In the genomic region with DNA sequence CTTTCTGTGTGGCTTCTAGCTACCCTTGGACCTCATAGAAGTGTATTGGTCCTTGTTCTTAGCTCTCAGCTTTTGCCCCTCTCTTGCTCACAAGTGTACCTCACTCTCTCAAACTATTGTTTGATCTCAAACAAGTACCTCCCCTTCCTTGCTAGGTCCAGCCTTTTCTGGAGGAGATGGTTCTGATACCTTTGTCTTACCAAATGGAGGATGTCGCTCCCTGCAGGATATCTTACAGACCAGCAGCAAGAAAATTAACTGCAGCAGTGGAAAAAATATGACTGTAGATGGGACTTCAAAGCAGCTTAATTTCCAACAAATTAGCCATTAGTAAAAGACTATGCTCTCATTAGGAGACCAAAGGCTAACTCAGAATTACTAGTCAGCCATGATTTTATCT, we compare ENCODE assay signal across 27 cellular contexts.
DNase-seq lines count a peak whose midpoint lies in the region; ATAC-seq and TF ChIP-seq lines count a peak whose summit lies in the region.
"Had no signal": no experiment of that assay in that cellular context is flagged by ENCODE, and none has a peak within 500 bp of the region (broad histone marks: within the 10 kb centered on the region; RNA-seq: fewer than 3 reads in every experiment).

No MANE protein-coding gene starts in this region.

- H3K27ac Mint-ChIP-seq in H9 (no peak overlapping the region; a peak in 1 of 7 replicates), WTC11 (no peak overlapping the region; the same call in 1 of the 2 replicates)
- H3K27ac Mint-ChIP-seq: activated CD8-positive, alpha-beta T cell treated with anti-CD3 and anti-CD28 coated beads for 36 hours; activated naive CD8-positive, alpha-beta T cell treated with anti-CD3 and anti-CD28 coated beads, Interleukin-2, amount 10 ng/mL, durations not matched to agents 7 days and 5 days; CD8-positive, alpha-beta T cell; naive thymus-derived CD4-positive, alpha-beta T cell; stimulated activated memory B cell treated with anti-CD40 and anti-IgM and Interleukin-4, amounts not matched to agents 10 μg/mL and 1 μg/mL and 100 μg/mL, for 72 hours; T-helper 17 cell had no signal

- no peak overlapping the region for H3K4me2 ChIP-seq in H9 (ENCODE audit: insufficient read depth, insufficient read length, low read length)
- H3K4me2 ChIP-seq in mesendoderm (ENCODE audit: low read length), result no peak overlapping the region

- no peak overlapping the region for H3K14ac ChIP-seq in H9 (ENCODE audit: insufficient read depth, low read length)

- no CpG with 5 or more reads among the region's 1 CpG for WGBS in H9 (ENCODE audit: extremely low coverage, insufficient read length, low lambda C conversion rate)
- no CpG with 5 or more reads among the region's 1 CpG for WGBS in mesendoderm (ENCODE audit: extremely low coverage, insufficient coverage, low lambda C conversion rate)

- no peaks in the 10 kb centered on the region for H3K27me3 ChIP-seq in H9 (ENCODE audit: insufficient read depth, low read length)
- no peaks in the 10 kb centered on the region for H3K27me3 ChIP-seq in mesendoderm (ENCODE audit: insufficient read depth, low read length, poor library complexity)
- H3K27me3 ChIP-seq: gastrocnemius medialis, sigmoid colon, upper lobe of right lung had no signal

- H3K18ac ChIP-seq in H9 (ENCODE audit: insufficient read length, low read depth, low read length), result no peak overlapping the region
- no peak overlapping the region for H3K18ac ChIP-seq in mesendoderm (ENCODE audit: low read length)

- H3K9ac ChIP-seq in H9 (ENCODE audit: extremely low read depth, insufficient read length, low read length) (no peak overlapping the region), mesendoderm (ENCODE audit: low read length) (no peak overlapping the region)

- peaks cover 9% of the 10 kb centered on the region for H3K27me3 Mint-ChIP-seq in H9 (ENCODE audit: low read depth)
- H3K27me3 Mint-ChIP-seq in WTC11 (ENCODE audit: low read depth), result peaks cover 13% of the 10 kb centered on the region
- H3K27me3 Mint-ChIP-seq: activated CD8-positive, alpha-beta T cell treated with anti-CD3 and anti-CD28 coated beads for 36 hours; activated naive CD8-positive, alpha-beta T cell treated with anti-CD3 and anti-CD28 coated beads, Interleukin-2, amount 10 ng/mL, durations not matched to agents 7 days and 5 days; naive thymus-derived CD4-positive, alpha-beta T cell; stimulated activated memory B cell treated with anti-CD40 and anti-IgM and Interleukin-4, amounts not matched to agents 10 μg/mL and 1 μg/mL and 100 μg/mL, for 72 hours; T-helper 17 cell had no signal

- no peak overlapping the region for H3K27ac ChIP-seq in H9 (ENCODE audit: insufficient read length, low read depth, low read length)
- no peak overlapping the region for H3K27ac ChIP-seq in mesendoderm (ENCODE audit: low read depth, low read length)
- H3K27ac ChIP-seq: gastrocnemius medialis, left ventricle myocardium inferior, psoas muscle, sigmoid colon, upper lobe of right lung had no signal

- H2BK12ac ChIP-seq in H9 (ENCODE audit: insufficient read length, low read depth, low read length), result no peak overlapping the region

- no peaks in the 10 kb centered on the region for H4K20me1 ChIP-seq in H9 (ENCODE audit: control insufficient read depth, insufficient read depth, insufficient read length)

- H2AFZ ChIP-seq in H9 (ENCODE audit: low read length), result no peak overlapping the region

- H3K79me1 ChIP-seq in H9 (ENCODE audit: insufficient read depth, low read depth, low read length, poor library complexity, severe bottlenecking), result no peaks in the 10 kb centered on the region
- no peaks in the 10 kb centered on the region for H3K79me1 ChIP-seq in mesendoderm (ENCODE audit: low read length)

- TF ChIP-seq CTCF in H9 (conservative IDR thresholded peaks at IDR 0.05) (peak; percentile 49; the same call in 2 of the 3 replicates), WTC11 (IDR thresholded peaks at IDR 0.05) (no peak)

- H2BK15ac ChIP-seq in H9 (ENCODE audit: low read depth, low read length), result no peak overlapping the region
- H2BK15ac ChIP-seq in mesendoderm (replicated peaks; ENCODE audit: low read depth), result no peak overlapping the region

- no peak overlapping the region for H4K91ac ChIP-seq in H9 (ENCODE audit: insufficient read length, low read depth, low read length)

- H3K4me3 ChIP-seq in mesendoderm (ENCODE audit: low read length), result no peak overlapping the region
- H3K4me3 ChIP-seq: gastrocnemius medialis, left ventricle myocardium inferior, psoas muscle, sigmoid colon, upper lobe of right lung had no signal

- no peak overlapping the region for H3K4me3 Mint-ChIP-seq in H9
- H3K4me3 Mint-ChIP-seq in WTC11, result no peak overlapping the region
- H3K4me3 Mint-ChIP-seq: activated CD8-positive, alpha-beta T cell treated with anti-CD3 and anti-CD28 coated beads for 36 hours; activated naive CD8-positive, alpha-beta T cell treated with anti-CD3 and anti-CD28 coated beads, Interleukin-2, amount 10 ng/mL, durations not matched to agents 7 days and 5 days; CD8-positive, alpha-beta T cell; naive thymus-derived CD4-positive, alpha-beta T cell; stimulated activated memory B cell treated with anti-CD40 and anti-IgM and Interleukin-4, amounts not matched to agents 10 μg/mL and 1 μg/mL and 100 μg/mL, for 72 hours; T-helper 17 cell had no signal

- H4K5ac ChIP-seq in H9 (ENCODE audit: insufficient read length, low read depth, low read length), result no peak overlapping the region
- H4K5ac ChIP-seq in mesendoderm (ENCODE audit: low read length), result no peak overlapping the region

- H3K36me3 ChIP-seq in mesendoderm (ENCODE audit: control insufficient read depth, insufficient read depth, low read length), result no peaks in the 10 kb centered on the region
- H3K36me3 ChIP-seq: gastrocnemius medialis, left ventricle myocardium inferior, sigmoid colon, upper lobe of right lung had no signal

- no peaks in the 10 kb centered on the region for H3K9me3 ChIP-seq in H9 (ENCODE audit: control insufficient read depth, low read depth, low read length)
- H3K9me3 ChIP-seq: gastrocnemius medialis, left ventricle myocardium inferior, psoas muscle, sigmoid colon, upper lobe of right lung had no signal

- no peak overlapping the region for H3T11ph ChIP-seq in H9 (ENCODE audit: low read length)

- H3K4me1 ChIP-seq in H9 (ENCODE audit: insufficient read depth, low read length), result 0 out of 2 replicates have a peak, but pooled peaks cover 2% of the 10 kb centered on the region
- no peaks in the 10 kb centered on the region for H3K4me1 ChIP-seq in mesendoderm (ENCODE audit: control insufficient read depth, low read depth, low read length)
- H3K4me1 ChIP-seq: gastrocnemius medialis, left ventricle myocardium inferior, psoas muscle, sigmoid colon, upper lobe of right lung had no signal

- H3K9me3 Mint-ChIP-seq in H9, result no peaks in the 10 kb centered on the region
- H3K9me3 Mint-ChIP-seq in WTC11, result no peaks in the 10 kb centered on the region
- H3K9me3 Mint-ChIP-seq: activated naive CD8-positive, alpha-beta T cell treated with anti-CD3 and anti-CD28 coated beads, Interleukin-2, amount 10 ng/mL, durations not matched to agents 7 days and 5 days; stimulated activated memory B cell treated with anti-CD40 and anti-IgM and Interleukin-4, amounts not matched to agents 10 μg/mL and 1 μg/mL and 100 μg/mL, for 72 hours had no signal

- H3K4me1 Mint-ChIP-seq in H9 (peaks cover 21 to 29% of the 10 kb centered on the region in 2 experiments), WTC11 (peaks cover 39% of the 10 kb centered on the region)
- H3K4me1 Mint-ChIP-seq: activated naive CD8-positive, alpha-beta T cell treated with anti-CD3 and anti-CD28 coated beads, Interleukin-2, amount 10 ng/mL, durations not matched to agents 7 days and 5 days; naive thymus-derived CD4-positive, alpha-beta T cell; stimulated activated memory B cell treated with anti-CD40 and anti-IgM and Interleukin-4, amounts not matched to agents 10 μg/mL and 1 μg/mL and 100 μg/mL, for 72 hours; T-helper 17 cell had no signal

- CTCF ChIA-PET in WTC11 (lab: Charles Lee), result interaction anchor here (0.8 to 1.6 kb wide), 5 partner anchors 12 to 474 kb away, joined by 3 to 6 read pairs (median 4); no protein-coding TSS in a partner anchor

- H2AK5ac ChIP-seq in H9 (ENCODE audit: insufficient read length, low read length), result no peak overlapping the region
- H2AK5ac ChIP-seq in mesendoderm (ENCODE audit: low read length), result no peak overlapping the region

- DNase-seq in DMS 273 (lab: John Stamatoyannopoulos, UW; ENCODE audit: unreplicated experiment) (peak; percentile 10), H9 (no peak), WTC11 (ENCODE audit: low spot score) (no peak), mesendoderm (peak; percentile 78), T-helper 9 cell (no peak), NCI-H1092 (lab: John Stamatoyannopoulos, UW) (no peak)
- DNase-seq: activated CD8-positive, alpha-beta T cell treated with anti-CD3 and anti-CD28 coated beads for 36 hours; activated effector memory CD4-positive, alpha-beta T cell treated with anti-CD3 and anti-CD28 coated beads, Interleukin-2, amount 50 U/mL, for 16 hours; activated naive CD8-positive, alpha-beta T cell treated with anti-CD3 and anti-CD28 coated beads, Interleukin-2, amount 10 ng/mL, durations not matched to agents 7 days and 5 days; CD8-positive, alpha-beta T cell; DMS79; gastrocnemius medialis; left ventricle myocardium inferior; naive thymus-derived CD4-positive, alpha-beta T cell; NCI-H1105 treated with DMSO at 0.1 percent for 48 hours; NCI-H2029; NCI-H2227 treated with DMSO at 0.1 percent for 48 hours; NCI-H526 treated with DMSO at 0.1 percent for 48 hours; occipital lobe; psoas muscle; sigmoid colon; stimulated activated CD4-positive, alpha-beta T cell treated with anti-CD3 and anti-CD28 coated beads, Interleukin-4, amount 100 ng/mL, for 4 hours; T-helper 17 cell; upper lobe of right lung had no signal

- H2BK20ac ChIP-seq in H9 (ENCODE audit: low read depth, low read length, poor library complexity, severe bottlenecking), result no peak overlapping the region

- POLR2A ChIA-PET in WTC11 (lab: Charles Lee), result interaction anchor here (1.0 kb wide), 1 partner anchor 10 kb away, joined by 3 read pairs; no protein-coding TSS in a partner anchor

- no peak overlapping the region for H2BK5ac ChIP-seq in H9 (ENCODE audit: insufficient read length, low read length)
- H2BK5ac ChIP-seq in mesendoderm (ENCODE audit: low read length), result no peak overlapping the region

- H3K23ac ChIP-seq in H9 (ENCODE audit: insufficient read length, low read depth, low read length) (no peak overlapping the region), mesendoderm (ENCODE audit: low read length) (no peak overlapping the region)

- H3K36me3 Mint-ChIP-seq in H9 (ENCODE audit: insufficient read depth in 1 of 3, low read depth in 3 of 3) (no peaks in the 10 kb centered on the region), WTC11 (no peaks in the 10 kb centered on the region)
- H3K36me3 Mint-ChIP-seq: activated naive CD8-positive, alpha-beta T cell treated with anti-CD3 and anti-CD28 coated beads, Interleukin-2, amount 10 ng/mL, durations not matched to agents 7 days and 5 days; CD8-positive, alpha-beta T cell; naive thymus-derived CD4-positive, alpha-beta T cell; stimulated activated memory B cell treated with anti-CD40 and anti-IgM and Interleukin-4, amounts not matched to agents 10 μg/mL and 1 μg/mL and 100 μg/mL, for 72 hours had no signal

- no peak overlapping the region for H3K4ac ChIP-seq in H9 (ENCODE audit: low read depth, low read length)
- H3K4ac ChIP-seq in mesendoderm (ENCODE audit: low read depth, low read length), result no peak overlapping the region

- ATAC-seq in WTC11 (peak; percentile 81), HG03280 (IDR thresholded peaks at IDR 0.05; ENCODE audit: unreplicated experiment) (no peak)
- ATAC-seq: activated CD8-positive, alpha-beta T cell treated with anti-CD3 and anti-CD28 coated beads for 36 hours; CD8-positive, alpha-beta T cell; gastrocnemius medialis; naive thymus-derived CD4-positive, alpha-beta T cell; psoas muscle; SK-N-SH treated with all-trans-retinoic acid at 6 μM for 48 hours; stimulated activated memory B cell treated with anti-CD40 and anti-IgM and Interleukin-4, amounts not matched to agents 10 μg/mL and 1 μg/mL and 100 μg/mL, for 72 hours; T-helper 17 cell; upper lobe of right lung had no signal

- H2BK120ac ChIP-seq in H9 (ENCODE audit: low read depth, low read length, poor library complexity, severe bottlenecking) (no peak overlapping the region), mesendoderm (ENCODE audit: low read depth, low read length) (no peak overlapping the region)

- H3K23me2 ChIP-seq in H9 (ENCODE audit: insufficient read length, low read depth, low read length, poor library complexity, severe bottlenecking), result no peaks in the 10 kb centered on the region

- H4K8ac ChIP-seq in H9 (replicated peaks; ENCODE audit: insufficient read length, low read depth, low read length) (no peak overlapping the region), mesendoderm (ENCODE audit: low read depth, low read length) (no peak overlapping the region)

- H3K79me2 ChIP-seq in H9 (ENCODE audit: insufficient read depth, low read length) (no peaks in the 10 kb centered on the region), mesendoderm (ENCODE audit: control insufficient read depth, insufficient read depth, low read length) (no peaks in the 10 kb centered on the region)

- H3K56ac ChIP-seq in H9 (ENCODE audit: insufficient read length, low read depth, low read length) (no peak overlapping the region), mesendoderm (ENCODE audit: low read length) (no peak overlapping the region)

Comparison
In these comparisons a context has a peak if more than half of its experiments do, and no peak if none do; other contexts are left out.
1. DNase-seq: peak in DMS 273 (single experiment) and mesendoderm (single experiment); none in H9 (single experiment), WTC11 (single experiment), T-helper 9 cell (single experiment) and NCI-H1092 (single experiment).